8 cellular contexts compared by ENCODE assay signal in genomic region chr19:38848299-38849146, GRCh38. TPM values are rescaled to one million over a fixed set of nuclear protein-coding genes. Genes with fewer than 3 reads are reported as not detected.
DNase-seq lines count a peak whose midpoint lies in the region; ATAC-seq and TF ChIP-seq lines count a peak whose summit lies in the region.

No MANE protein-coding gene starts in this region.

- TF ChIP-seq POLR2A in testis (IDR thresholded peaks at IDR 0.05): no peak

- H3K4me3 ChIP-seq in testis: peak overlapping the region; percentile 88 to 100

- peaks cover 48% of the 10 kb centered on the region for H3K4me1 Mint-ChIP-seq in activated CD4-positive, alpha-beta T cell treated with anti-CD3 and anti-CD28 coated beads, Interleukin-2, amount 10 ng/mL, durations not matched to agents 24 days and 14 days
- H3K4me1 Mint-ChIP-seq in activated naive CD8-positive, alpha-beta T cell treated with anti-CD3 and anti-CD28 coated beads, Interleukin-2, amount 50 U/mL, for 24 hours: peaks cover 82% of the 10 kb centered on the region

- peaks cover 4% of the 10 kb centered on the region for H3K36me3 ChIP-seq in testis (ENCODE audit: low read depth, missing control alignments)

- peak; percentile 70 for DNase-seq in activated CD4-positive, alpha-beta T cell treated with anti-CD3 and anti-CD28 coated beads, Interleukin-2, amount 10 ng/mL, durations not matched to agents 24 days and 14 days
- DNase-seq in activated CD4-positive, alpha-beta T cell treated with anti-CD3 and anti-CD28 coated beads for 48 hours: no peak
- DNase-seq in activated naive CD8-positive, alpha-beta T cell treated with anti-CD3 and anti-CD28 coated beads, Interleukin-2, amount 50 U/mL, for 24 hours: no peak
- DNase-seq in kidney glomerular epithelial cell (lab: John Stamatoyannopoulos, UW): peak; percentile 25
- no peak for DNase-seq in testis
- DNase-seq in hypothalamus (lab: John Stamatoyannopoulos, UW): no peak
- DNase-seq in glomerular visceral epithelial cell (ENCODE audit: extremely low spot score): no peak

- 10 to 12% methylated on average over 22 of the region's 22 CpGs for WGBS in testis, 2 donors

- peak overlapping the region; percentile 100 for H3K27ac Mint-ChIP-seq in activated CD4-positive, alpha-beta T cell treated with anti-CD3 and anti-CD28 coated beads, Interleukin-2, amount 10 ng/mL, durations not matched to agents 24 days and 14 days
- H3K27ac Mint-ChIP-seq in activated naive CD8-positive, alpha-beta T cell treated with anti-CD3 and anti-CD28 coated beads, Interleukin-2, amount 50 U/mL, for 24 hours: peak overlapping the region; percentile 99

- H3K36me3 Mint-ChIP-seq in activated CD4-positive, alpha-beta T cell treated with anti-CD3 and anti-CD28 coated beads, Interleukin-2, amount 10 ng/mL, durations not matched to agents 24 days and 14 days (ENCODE audit: low read depth): peaks cover 55% of the 10 kb centered on the region
- H3K36me3 Mint-ChIP-seq in activated naive CD8-positive, alpha-beta T cell treated with anti-CD3 and anti-CD28 coated beads, Interleukin-2, amount 50 U/mL, for 24 hours (ENCODE audit: low read depth): peaks cover 57% of the 10 kb centered on the region

- H3K4me3 Mint-ChIP-seq in activated CD4-positive, alpha-beta T cell treated with anti-CD3 and anti-CD28 coated beads, Interleukin-2, amount 10 ng/mL, durations not matched to agents 24 days and 14 days: peak overlapping the region; percentile 98
- peak overlapping the region; percentile 93 for H3K4me3 Mint-ChIP-seq in activated naive CD8-positive, alpha-beta T cell treated with anti-CD3 and anti-CD28 coated beads, Interleukin-2, amount 50 U/mL, for 24 hours

- H3K4me1 ChIP-seq in testis: peaks cover 32% of the 10 kb centered on the region

- no peak for TF ChIP-seq CTCF in testis (IDR thresholded peaks at IDR 0.05)

- no peak for ATAC-seq in activated naive CD8-positive, alpha-beta T cell treated with anti-CD3 and anti-CD28 coated beads, Interleukin-2, amount 50 U/mL, for 24 hours
- no peak for ATAC-seq in HG03108 (IDR thresholded peaks at IDR 0.05; ENCODE audit: unreplicated experiment)

- no peaks in the 10 kb centered on the region for H3K27me3 ChIP-seq in testis

- H3K9me3 Mint-ChIP-seq in activated CD4-positive, alpha-beta T cell treated with anti-CD3 and anti-CD28 coated beads, Interleukin-2, amount 10 ng/mL, durations not matched to agents 24 days and 14 days: no peaks in the 10 kb centered on the region
- no peaks in the 10 kb centered on the region for H3K9me3 Mint-ChIP-seq in activated naive CD8-positive, alpha-beta T cell treated with anti-CD3 and anti-CD28 coated beads, Interleukin-2, amount 50 U/mL, for 24 hours

- no peaks in the 10 kb centered on the region for H3K9me3 ChIP-seq in testis

- H3K27ac ChIP-seq in testis: peak overlapping the region; percentile 97 to 100

- no peaks in the 10 kb centered on the region for H3K27me3 Mint-ChIP-seq in activated CD4-positive, alpha-beta T cell treated with anti-CD3 and anti-CD28 coated beads, Interleukin-2, amount 10 ng/mL, durations not matched to agents 24 days and 14 days
- H3K27me3 Mint-ChIP-seq in activated naive CD8-positive, alpha-beta T cell treated with anti-CD3 and anti-CD28 coated beads, Interleukin-2, amount 50 U/mL, for 24 hours: peaks cover 3% of the 10 kb centered on the region

- intact Hi-C loops in activated CD4-positive, alpha-beta T cell treated with anti-CD3 and anti-CD28 coated beads, Interleukin-2, amount 10 ng/mL, durations not matched to agents 24 days and 14 days (cut with micrococcal nuclease): loop anchor here (1.0 kb wide), 1 partner anchor 201 kb away; the partner anchor contains the start of gene ACTN4
- intact Hi-C loops in testis (cut with DNase I; ENCODE audit: low total_unique reads): no loop called here

RNA-seq across cellular contexts. Expression of gene HNRNPL, which starts 1.3 kb away (rescaled TPM):
- 686 and 695 TPM in 2 replicates for total RNA-seq in activated CD4-positive, alpha-beta T cell treated with anti-CD3 and anti-CD28 coated beads, Interleukin-2, amount 10 ng/mL, durations not matched to agents 24 days and 14 days
- 100 to 1,000 TPM; 216 to 249 TPM for total RNA-seq in testis
- 307 TPM for polyA plus RNA-seq in testis (ENCODE audit: insufficient read depth, low read depth, low replicate concordance)

RNA-seq across cellular contexts. Expression of gene ECH1, which starts 16.9 kb away (rescaled TPM):
- total RNA-seq in activated CD4-positive, alpha-beta T cell treated with anti-CD3 and anti-CD28 coated beads, Interleukin-2, amount 10 ng/mL, durations not matched to agents 24 days and 14 days: 129 and 130 TPM in 2 replicates
- total RNA-seq in testis: 100 to 1,000 TPM; 176 to 193 TPM
- 217 TPM for polyA plus RNA-seq in testis (ENCODE audit: insufficient read depth, low read depth, low replicate concordance)

RNA-seq across cellular contexts. Expression of gene RINL, which starts 29.6 kb away (rescaled TPM):
- total RNA-seq in activated CD4-positive, alpha-beta T cell treated with anti-CD3 and anti-CD28 coated beads, Interleukin-2, amount 10 ng/mL, durations not matched to agents 24 days and 14 days: 62.7 and 68.9 TPM in 2 replicates
- total RNA-seq in testis: 1 to 10 TPM; 3.0 to 5.2 TPM
- 2.6 TPM for polyA plus RNA-seq in testis (ENCODE audit: insufficient read depth, low read depth, low replicate concordance)

RNA-seq across cellular contexts. Expression of gene LGALS4, which starts 35.8 kb away (rescaled TPM):
- 1.3 and 1.7 TPM in 2 replicates for total RNA-seq in activated CD4-positive, alpha-beta T cell treated with anti-CD3 and anti-CD28 coated beads, Interleukin-2, amount 10 ng/mL, durations not matched to agents 24 days and 14 days
- total RNA-seq in testis: 1 to 10 TPM; 1.6 to 1.9 TPM
- 1.6 TPM for polyA plus RNA-seq in testis (ENCODE audit: insufficient read depth, low read depth, low replicate concordance)

RNA-seq across cellular contexts. Expression of gene SIRT2, which starts 50.9 kb away (rescaled TPM):
- total RNA-seq in activated CD4-positive, alpha-beta T cell treated with anti-CD3 and anti-CD28 coated beads, Interleukin-2, amount 10 ng/mL, durations not matched to agents 24 days and 14 days: 23.6 and 30.1 TPM in 2 replicates
- total RNA-seq in testis: 100 to 1,000 TPM in 1 of 2 donors, 10 to 100 TPM in 1; 95.3 to 107 TPM
- 89.1 TPM for polyA plus RNA-seq in testis (ENCODE audit: insufficient read depth, low read depth, low replicate concordance)

Comparison
In these comparisons a context has a peak if more than half of its experiments do, and no peak if none do; other contexts are left out.
1. DNase-seq: peak in activated CD4-positive, alpha-beta T cell treated with anti-CD3 and anti-CD28 coated beads, Interleukin-2, amount 10 ng/mL, durations not matched to agents 24 days and 14 days (single experiment) and kidney glomerular epithelial cell (single experiment); none in activated CD4-positive, alpha-beta T cell treated with anti-CD3 and anti-CD28 coated beads for 48 hours (single experiment), activated naive CD8-positive, alpha-beta T cell treated with anti-CD3 and anti-CD28 coated beads, Interleukin-2, amount 50 U/mL, for 24 hours (single experiment), testis (single experiment), hypothalamus (0 of 51) and glomerular visceral epithelial cell (single experiment).
2. RNA of gene RINL, which starts 29.6 kb away (total RNA-seq): 62.7 to 68.9 TPM in activated CD4-positive, alpha-beta T cell treated with anti-CD3 and anti-CD28 coated beads, Interleukin-2, amount 10 ng/mL, durations not matched to agents 24 days and 14 days; 3.0 to 5.2 TPM in testis; every median in the first group is over 10 times any median in the second.